7 cellular contexts compared by ENCODE assay signal in genomic region chr22:36467946-36468345, GRCh38. TPM values are rescaled to one million over a fixed set of nuclear protein-coding genes. Genes with fewer than 3 reads are reported as not detected.
DNase-seq lines count a peak whose midpoint lies in the region; ATAC-seq and TF ChIP-seq lines count a peak whose summit lies in the region.

No MANE protein-coding gene starts in this region.

- TF ChIP-seq EP300 in stomach (IDR thresholded peaks at IDR 0.05) = no peak

- peaks cover 40 to 80% (median 51%) of the 10 kb centered on the region in 4 donors for H3K4me1 ChIP-seq in stomach

- no peak for ATAC-seq in HG02970 (IDR thresholded peaks at IDR 0.05; ENCODE audit: low FRiP score, unreplicated experiment)

- 67 to 87% (median 76%) methylated on average over 6 to 7 of the region's 7 CpGs for WGBS in stomach, 5 donors

- intact Hi-C loops in stomach (cut with DNase I; ENCODE audit: low total_unique reads) = no loop called here

- H3K36me3 ChIP-seq in stomach (peaks cover 8 to 41% (median 39%) of the 10 kb centered on the region in 4 donors), WERI-Rb-1 (peaks cover 3% of the 10 kb centered on the region)

- DNase-seq in HT-29 (ENCODE audit: low spot score) = peak; percentile 49
- DNase-seq in SW480 (ENCODE audit: low spot score) = peak; percentile 93
- DNase-seq in fibroblast of mammary gland (ENCODE audit: low read depth) = peak; percentile 94
- no peak for DNase-seq in stomach
- DNase-seq in WERI-Rb-1 = no peak
- no peak for DNase-seq in GM19240 (ENCODE audit: insufficient read length, low spot score)

- TF ChIP-seq POLR2A in stomach (IDR thresholded peaks at IDR 0.05) = no peak

- H3K4me3 ChIP-seq in fibroblast of mammary gland (ENCODE audit: control insufficient read depth, low read depth, low read length) = no peak overlapping the region
- no peak overlapping the region for H3K4me3 ChIP-seq in stomach
- H3K4me3 ChIP-seq in WERI-Rb-1 (ENCODE audit: low read depth, low read length) = no peak overlapping the region

- peak overlapping the region in 4 of 5 donors; percentile 76 to 94 (median 84) for H3K27ac ChIP-seq in stomach
- no peak overlapping the region for H3K27ac ChIP-seq in WERI-Rb-1

- H3K27me3 ChIP-seq in stomach = no peaks in the 10 kb centered on the region
- no peaks in the 10 kb centered on the region for H3K27me3 ChIP-seq in WERI-Rb-1 (ENCODE audit: insufficient read depth, low read depth, severe bottlenecking)

- TF ChIP-seq CTCF in fibroblast of mammary gland (conservative IDR thresholded peaks at IDR 0.05; ENCODE audit: control insufficient read depth, insufficient read depth, low read depth, low read length) = no peak
- no peak for TF ChIP-seq CTCF in stomach (IDR thresholded peaks at IDR 0.05)
- TF ChIP-seq CTCF in WERI-Rb-1 (IDR thresholded peaks at IDR 0.05; ENCODE audit: low read depth, low read length) = no peak

- H3K9me3 ChIP-seq in stomach (no peaks in the 10 kb centered on the region), WERI-Rb-1 (ENCODE audit: severe bottlenecking) (no peaks in the 10 kb centered on the region)

RNA-seq across cellular contexts. Expression of gene TXN2, which starts 13.5 kb away (rescaled TPM):
- total RNA-seq in HT-29 (2014; rRNA removed; shearing (Covaris generic)) = 30.7 and 30.8 TPM in 2 replicates
- total RNA-seq in stomach = 100 to 1,000 TPM in 1 of 5 donors, 10 to 100 TPM in 3, 1 to 10 TPM in 1; 7.0 to 279 (median 43.7) TPM
- polyA plus RNA-seq in stomach = 100 to 1,000 TPM in 2 of 3 donors, 10 to 100 TPM in 1; 86.8 to 144 (median 124) TPM

RNA-seq across cellular contexts. Expression of gene FOXRED2, which starts 38.9 kb away (rescaled TPM):
- 9.7 and 13.0 TPM in 2 replicates for total RNA-seq in HT-29 (2014; rRNA removed; shearing (Covaris generic))
- total RNA-seq in stomach = 10 to 100 TPM in 1 of 5 donors, 1 to 10 TPM in 4; 2.9 to 17.5 (median 6.5) TPM
- polyA plus RNA-seq in stomach = 1 to 10 TPM in 2 of 3 donors, under 1 TPM in 1; 0.76 to 2.5 (median 1.9) TPM

Comparison
In these comparisons a context has a peak if more than half of its experiments do, and no peak if none do; other contexts are left out.
1. DNase-seq: peak in HT-29 (single experiment), SW480 (single experiment) and fibroblast of mammary gland (single experiment); none in stomach (single experiment), WERI-Rb-1 (single experiment) and GM19240 (single experiment).